Comparison of ENCODE assay signal across 12 cellular contexts in genomic region chr1:187244623-187245022, GRCh38.
DNase-seq lines count a peak whose midpoint lies in the region; ATAC-seq, FAIRE-seq and TF ChIP-seq lines count a peak whose summit lies in the region.
"Had no signal": no experiment of that assay in that cellular context is flagged by ENCODE, and none has a peak within 500 bp of the region (broad histone marks: within the 10 kb centered on the region; RNA-seq: fewer than 3 reads in every experiment).

No MANE protein-coding gene starts in this region.

- no peak for TF ChIP-seq CTCF in GM23338 (conservative IDR thresholded peaks at IDR 0.05; ENCODE audit: low read depth in 2 of 2)
- no peak for TF ChIP-seq CTCF in MCF 10A (IDR thresholded peaks at IDR 0.05; ENCODE audit: unreplicated experiment)
- no peak for TF ChIP-seq CTCF in prostate gland (IDR thresholded peaks at IDR 0.05)
- no peak for TF ChIP-seq CTCF in pancreas (IDR thresholded peaks at IDR 0.05)
- TF ChIP-seq CTCF in vagina (IDR thresholded peaks at IDR 0.05), result no peak
- TF ChIP-seq CTCF in GM20000 (IDR thresholded peaks at IDR 0.05; ENCODE audit: extremely low read depth, missing control alignments), result no peak

- H3K27me3 Mint-ChIP-seq in GM23338 (ENCODE audit: insufficient read depth, low read depth, poor library complexity) (peaks cover 2% of the 10 kb centered on the region), MCF 10A (ENCODE audit: insufficient read depth, unreplicated experiment) (no peaks in the 10 kb centered on the region)
- H3K27me3 Mint-ChIP-seq: activated T-helper 17 cell treated with anti-CD3 and anti-CD28 coated beads, Interleukin-2, amount 50 U/mL, for 72 hours; IgD-negative memory B cell had no signal

- DNase-seq in GM23338 (ENCODE audit: low spot score) (peak; percentile 17), NCI-H2227 (lab: John Stamatoyannopoulos, UW; ENCODE audit: unreplicated experiment) (peak; percentile 84), MCF 10A (ENCODE audit: unreplicated experiment) (peak; percentile 73), prostate gland (ENCODE audit: low spot score) (peak; percentile 50), pancreas (no peak), vagina (ENCODE audit: extremely low spot score in 2 of 2) (no peak), GM20000 (ENCODE audit: low spot score) (no peak)
- DNase-seq: psoas muscle had no signal

- H3K79me2 ChIP-seq in GM23338 (replicated peaks; ENCODE audit: insufficient read depth), result no peaks in the 10 kb centered on the region

- H3K4me3 Mint-ChIP-seq in GM23338, result no peak overlapping the region
- H3K4me3 Mint-ChIP-seq in MCF 10A (ENCODE audit: unreplicated experiment), result no peak overlapping the region
- H3K4me3 Mint-ChIP-seq: activated T-helper 17 cell treated with anti-CD3 and anti-CD28 coated beads, Interleukin-2, amount 50 U/mL, for 72 hours; IgD-negative memory B cell had no signal

- FAIRE-seq in pancreas (lab: Jason Lieb, UNC), result no peak
- FAIRE-seq: colon, RCC 7860 had no signal

- H3K27me3 ChIP-seq in GM23338 (ENCODE audit: insufficient read depth) (no peaks in the 10 kb centered on the region), prostate gland (replicated peaks; ENCODE audit: insufficient read depth) (no peaks in the 10 kb centered on the region), pancreas (no peaks in the 10 kb centered on the region), vagina (no peaks in the 10 kb centered on the region)

- CTCF ChIA-PET in MCF 10A (lab: Yijun Ruan, JAX), result interaction anchor here (0.6 to 1.1 kb wide), 4 partner anchors 9 to 600 kb away, joined by 3 to 5 read pairs (median 3); no protein-coding TSS in a partner anchor

- 31% methylated on average over 4 of the region's 4 CpGs for WGBS in prostate gland
- WGBS in pancreas, 2 donors, result 33 to 40% methylated on average over 4 of the region's 4 CpGs

- no peaks in the 10 kb centered on the region for H3F3A ChIP-seq in GM23338 (replicated peaks; ENCODE audit: low read depth)

- peaks cover 14% of the 10 kb centered on the region for H3K4me1 ChIP-seq in GM23338 (ENCODE audit: insufficient read depth)
- H3K4me1 ChIP-seq in prostate gland (replicated peaks), result no peaks in the 10 kb centered on the region
- H3K4me1 ChIP-seq in pancreas, result no peaks in the 10 kb centered on the region
- H3K4me1 ChIP-seq in vagina, result no peaks in the 10 kb centered on the region
- H3K4me1 ChIP-seq: psoas muscle had no signal

- no peaks in the 10 kb centered on the region for H3K36me3 ChIP-seq in GM23338 (ENCODE audit: insufficient read depth)
- no peaks in the 10 kb centered on the region for H3K36me3 ChIP-seq in prostate gland
- no peaks in the 10 kb centered on the region for H3K36me3 ChIP-seq in pancreas
- H3K36me3 ChIP-seq in vagina, result no peaks in the 10 kb centered on the region

- no peaks in the 10 kb centered on the region for H3K9me2 ChIP-seq in GM23338 (ENCODE audit: insufficient read depth)

- ATAC-seq in GM23338 (peak; percentile 46), pancreas (no peak)
- ATAC-seq: activated T-helper 17 cell treated with anti-CD3 and anti-CD28 coated beads, Interleukin-2, amount 50 U/mL, for 72 hours; psoas muscle had no signal

- TF ChIP-seq POLR2A in prostate gland (IDR thresholded peaks at IDR 0.05) (no peak), vagina (IDR thresholded peaks at IDR 0.05) (no peak)

- peaks cover 6% of the 10 kb centered on the region; the same call in 1 of the 3 replicates for H3K9me3 Mint-ChIP-seq in GM23338
- H3K9me3 Mint-ChIP-seq in MCF 10A (ENCODE audit: unreplicated experiment), result peaks cover 8% of the 10 kb centered on the region

- H3K4me2 ChIP-seq in GM23338, result peak overlapping the region; percentile 3; the same call in 1 of the 2 replicates

- POLR2A ChIA-PET in MCF 10A (lab: Yijun Ruan, JAX), result interaction anchor here (0.6 kb wide), 1 partner anchor 611 kb away, joined by 4 read pairs; no protein-coding TSS in a partner anchor

- H3K9me3 ChIP-seq in prostate gland (no peaks in the 10 kb centered on the region), pancreas (no peaks in the 10 kb centered on the region), vagina (no peaks in the 10 kb centered on the region)
- H3K9me3 ChIP-seq: psoas muscle had no signal

- no peaks in the 10 kb centered on the region for H4K20me1 ChIP-seq in GM23338 (replicated peaks; ENCODE audit: insufficient read depth)

- H3K27ac Mint-ChIP-seq in GM23338 (peak overlapping the region; percentile 9; the same call in 1 of the 2 replicates), MCF 10A (ENCODE audit: low read depth, unreplicated experiment) (no peak overlapping the region)
- H3K27ac Mint-ChIP-seq: activated T-helper 17 cell treated with anti-CD3 and anti-CD28 coated beads, Interleukin-2, amount 50 U/mL, for 72 hours; IgD-negative memory B cell had no signal

- no peak overlapping the region for H3K4me3 ChIP-seq in GM23338
- H3K4me3 ChIP-seq in prostate gland, result no peak overlapping the region
- no peak overlapping the region for H3K4me3 ChIP-seq in pancreas
- H3K4me3 ChIP-seq in vagina, result no peak overlapping the region
- H3K4me3 ChIP-seq: psoas muscle had no signal

- intact Hi-C loops in MCF 10A (cut with micrococcal nuclease), result no loop called here
- intact Hi-C loops in prostate gland (cut with DNase I), result no loop called here
- intact Hi-C loops in pancreas (cut with DNase I), result no loop called here
- intact Hi-C loops in vagina (cut with DNase I), result no loop called here

- H3K27ac ChIP-seq in GM23338 (ENCODE audit: low read depth), result no peak overlapping the region
- H3K27ac ChIP-seq in prostate gland, result no peak overlapping the region
- H3K27ac ChIP-seq in pancreas, result no peak overlapping the region
- no peak overlapping the region for H3K27ac ChIP-seq in vagina
- H3K27ac ChIP-seq: psoas muscle had no signal

- BruUV-seq in MCF 10A (replicated peaks; lab: Mats Ljungman, UMichigan), result no TSS peak

- peaks cover 9% of the 10 kb centered on the region; the same call in 2 of the 3 replicates for H3K4me1 Mint-ChIP-seq in GM23338
- peaks cover 6% of the 10 kb centered on the region for H3K4me1 Mint-ChIP-seq in MCF 10A (ENCODE audit: insufficient read depth, unreplicated experiment)
- H3K4me1 Mint-ChIP-seq: activated T-helper 17 cell treated with anti-CD3 and anti-CD28 coated beads, Interleukin-2, amount 50 U/mL, for 72 hours; IgD-negative memory B cell had no signal

- H3K36me3 Mint-ChIP-seq in GM23338 (ENCODE audit: low read depth) (no peaks in the 10 kb centered on the region), MCF 10A (ENCODE audit: insufficient read depth, unreplicated experiment) (peaks cover 6% of the 10 kb centered on the region)
- H3K36me3 Mint-ChIP-seq: IgD-negative memory B cell had no signal

- H2AFZ ChIP-seq in GM23338, result no peak overlapping the region

TF ChIP-seq in GM23338, 12 proteins besides CTCF, POLR2A, EP300 and RAD21 (continues in another document):
- TF ChIP-seq NANOG (IDR thresholded peaks at IDR 0.05; ENCODE audit: borderline replicate concordance) (no peak), EZH2phosphoT487 (IDR thresholded peaks at IDR 0.05; ENCODE audit: unreplicated experiment) (no peak), STAT1 (IDR thresholded peaks at IDR 0.05; ENCODE audit: unreplicated experiment) (no peak), POLR2AphosphoS5 (IDR thresholded peaks at IDR 0.05; ENCODE audit: low read depth) (no peak), ZNF114 (CRISPR knock-in tag; IDR thresholded peaks at IDR 0.05) (no peak), REST (IDR thresholded peaks at IDR 0.05; ENCODE audit: unreplicated experiment) (no peak), JUNB (IDR thresholded peaks at IDR 0.05; ENCODE audit: unreplicated experiment) (no peak), ZNF331 (CRISPR knock-in tag; IDR thresholded peaks at IDR 0.05; ENCODE audit: low read depth) (no peak), CREB1 (CRISPR knock-in tag; IDR thresholded peaks at IDR 0.05; ENCODE audit: low read depth) (no peak), EZH2 (IDR thresholded peaks at IDR 0.05; ENCODE audit: low read depth, unreplicated experiment) (no peak)
- TF ChIP-seq, protein P1, sequence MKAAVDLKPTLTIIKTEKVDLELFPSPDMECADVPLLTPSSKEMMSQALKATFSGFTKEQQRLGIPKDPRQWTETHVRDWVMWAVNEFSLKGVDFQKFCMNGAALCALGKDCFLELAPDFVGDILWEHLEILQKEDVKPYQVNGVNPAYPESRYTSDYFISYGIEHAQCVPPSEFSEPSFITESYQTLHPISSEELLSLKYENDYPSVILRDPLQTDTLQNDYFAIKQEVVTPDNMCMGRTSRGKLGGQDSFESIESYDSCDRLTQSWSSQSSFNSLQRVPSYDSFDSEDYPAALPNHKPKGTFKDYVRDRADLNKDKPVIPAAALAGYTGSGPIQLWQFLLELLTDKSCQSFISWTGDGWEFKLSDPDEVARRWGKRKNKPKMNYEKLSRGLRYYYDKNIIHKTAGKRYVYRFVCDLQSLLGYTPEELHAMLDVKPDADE (IDR thresholded peaks at IDR 0.05), result no peak

Comparison
In these comparisons a context has a peak if more than half of its experiments do, and no peak if none do; other contexts are left out.
1. DNase-seq: peak in GM23338 (single experiment), NCI-H2227 (single experiment), MCF 10A (single experiment) and prostate gland (single experiment); none in pancreas (0 of 6), vagina (0 of 2) and GM20000 (single experiment).